Comparison of ENCODE assay signal across 1 cellular context in genomic region chr14:60220917-60221316, GRCh38.
TF ChIP-seq lines count a peak whose summit lies in the region.

No MANE protein-coding gene starts in this region.

TF ChIP-seq in H1, 55 proteins besides CTCF, POLR2A, EP300 and RAD21:
- TF ChIP-seq TAF1 (IDR thresholded peaks at IDR 0.05; ENCODE audit: low read depth, low read length) (no peak), SP2 (IDR thresholded peaks at IDR 0.05; ENCODE audit: low read length) (no peak), RNF2 (IDR thresholded peaks at IDR 0.05; ENCODE audit: borderline replicate concordance, low read depth, low read length, missing control alignments, poor library complexity, severe bottlenecking) (no peak), CHD2 (IDR thresholded peaks at IDR 0.05; ENCODE audit: low read length) (no peak), HDAC6 (IDR thresholded peaks at IDR 0.05; ENCODE audit: low read depth, low read length) (no peak), CBX5 (IDR thresholded peaks at IDR 0.05; ENCODE audit: low read depth, low read length) (no peak), NRF1 (IDR thresholded peaks at IDR 0.05; ENCODE audit: low read depth, low read length) (no peak), SP4 (IDR thresholded peaks at IDR 0.05; ENCODE audit: low read length) (no peak), POLR2AphosphoS5 (IDR thresholded peaks at IDR 0.05; ENCODE audit: low read depth, low read length) (no peak)
- TF ChIP-seq, protein P1, sequence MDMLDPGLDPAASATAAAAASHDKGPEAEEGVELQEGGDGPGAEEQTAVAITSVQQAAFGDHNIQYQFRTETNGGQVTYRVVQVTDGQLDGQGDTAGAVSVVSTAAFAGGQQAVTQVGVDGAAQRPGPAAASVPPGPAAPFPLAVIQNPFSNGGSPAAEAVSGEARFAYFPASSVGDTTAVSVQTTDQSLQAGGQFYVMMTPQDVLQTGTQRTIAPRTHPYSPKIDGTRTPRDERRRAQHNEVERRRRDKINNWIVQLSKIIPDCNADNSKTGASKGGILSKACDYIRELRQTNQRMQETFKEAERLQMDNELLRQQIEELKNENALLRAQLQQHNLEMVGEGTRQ (IDR thresholded peaks at IDR 0.05; ENCODE audit: low read length): no peak
